In genomic region chr20:37278966-37279590, GRCh38 we compare ENCODE assay signal across 19 cellular contexts. TPM values are rescaled to one million over a fixed set of nuclear protein-coding genes. Genes with fewer than 3 reads are reported as not detected.
DNase-seq lines count a peak whose midpoint lies in the region; ATAC-seq and TF ChIP-seq lines count a peak whose summit lies in the region.
"Had no signal": no experiment of that assay in that cellular context is flagged by ENCODE, and none has a peak within 500 bp of the region (broad histone marks: within the 10 kb centered on the region; RNA-seq: fewer than 3 reads in every experiment).

No MANE protein-coding gene starts in this region.

- H3K4me2 ChIP-seq in hepatocyte: no peak overlapping the region
- H3K4me2 ChIP-seq: BLaER1 treated with 17β-estradiol and CSF1 and Interleukin-3, amounts not matched to agents 10 nM and 100 nM; KMS-11 had no signal

- DNase-seq in activated effector memory CD4-positive, alpha-beta T cell treated with anti-CD3 and anti-CD28 coated beads, Interleukin-2, amount 50 U/mL, for 16 hours: peak; percentile 44
- DNase-seq in activated effector memory CD4-positive, alpha-beta T cell treated with Interleukin-2 at 50 U/mL for 16 hours: no peak
- DNase-seq in WTC11 (ENCODE audit: low spot score): no peak
- DNase-seq in hepatocyte (ENCODE audit: low spot score): peak; percentile 22
- DNase-seq in posterior vena cava (ENCODE audit: low spot score): peak; percentile 34
- no peak for DNase-seq in HPDE6-E6E7 (ENCODE audit: extremely low spot score)
- DNase-seq in NCI-H1092 treated with DMSO at 0.1 percent for 48 hours (lab: John Stamatoyannopoulos, UW): no peak
- no peak for DNase-seq in retina
- DNase-seq: DMS153, MG63, NCI-H1930, NCI-H2171, NCI-H446 treated with DMSO at 0.1 percent for 48 hours, SHP77 treated with DMSO at 0.1 percent for 48 hours had no signal

- peak; percentile 29; the same call in 1 of the 2 replicates for ATAC-seq in WTC11
- ATAC-seq: HCT116 had no signal

- H3K9me2 ChIP-seq in hepatocyte (replicated peaks; ENCODE audit: insufficient read depth): no peaks in the 10 kb centered on the region

- no peak overlapping the region for H3K4me3 Mint-ChIP-seq in WTC11

- no peaks in the 10 kb centered on the region for H3K9me3 Mint-ChIP-seq in WTC11

- H4K20me1 ChIP-seq in hepatocyte (ENCODE audit: insufficient read depth, poor library complexity, severe bottlenecking): no peaks in the 10 kb centered on the region
- H4K20me1 ChIP-seq: BLaER1 treated with 17β-estradiol and CSF1 and Interleukin-3, amounts not matched to agents 10 nM and 100 nM had no signal

- peaks cover 21% of the 10 kb centered on the region for H3K4me1 Mint-ChIP-seq in WTC11

- no peak overlapping the region for H3K4me3 ChIP-seq in hepatocyte
- H3K4me3 ChIP-seq: BLaER1 treated with 17β-estradiol and CSF1 and Interleukin-3, amounts not matched to agents 10 nM and 100 nM; MG63; Peyer's patch had no signal

- no peaks in the 10 kb centered on the region for H3K9me3 ChIP-seq in hepatocyte (ENCODE audit: low read depth)
- H3K9me3 ChIP-seq: BLaER1 treated with 17β-estradiol and CSF1 and Interleukin-3, amounts not matched to agents 10 nM and 100 nM; MG63; Peyer's patch had no signal

- H3K27me3 Mint-ChIP-seq in WTC11 (ENCODE audit: low read depth): no peaks in the 10 kb centered on the region; the same call in 1 of the 2 replicates

- no peaks in the 10 kb centered on the region for H3K36me3 Mint-ChIP-seq in WTC11

- no peaks in the 10 kb centered on the region for H3K36me3 ChIP-seq in hepatocyte (replicated peaks; ENCODE audit: insufficient read depth, low read depth)
- H3K36me3 ChIP-seq: BLaER1 treated with 17β-estradiol and CSF1 and Interleukin-3, amounts not matched to agents 10 nM and 100 nM; MG63; Peyer's patch had no signal

- POLR2A ChIA-PET in WTC11 (lab: Charles Lee): interaction anchor here (0.6 kb wide), 1 partner anchor 121 kb away, joined by 4 read pairs; no protein-coding TSS in a partner anchor

- 65% methylated on average over 12 of the region's 12 CpGs for WGBS in hepatocyte (ENCODE audit: low lambda C conversion rate, missing lambda C conversion rate)

- CTCF ChIA-PET in WTC11 (lab: Charles Lee): interaction anchor here (0.5 to 1.8 kb wide), 7 partner anchors 9 to 665 kb away, joined by 3 to 10 read pairs (median 4); no protein-coding TSS in a partner anchor

- H2AFZ ChIP-seq in hepatocyte: no peak overlapping the region

- no peak for TF ChIP-seq CTCF in WTC11 (IDR thresholded peaks at IDR 0.05)
- TF ChIP-seq CTCF in hepatocyte (IDR thresholded peaks at IDR 0.05; ENCODE audit: poor library complexity): no peak

- intact Hi-C loops in posterior vena cava (cut with DNase I): no loop called here

- no peak overlapping the region for H3K27ac ChIP-seq in hepatocyte
- H3K27ac ChIP-seq: 22Rv1; BLaER1 treated with 17β-estradiol and CSF1 and Interleukin-3, amounts not matched to agents 10 nM and 100 nM; KMS-11; Peyer's patch had no signal

- H3K27ac Mint-ChIP-seq in WTC11: no peak overlapping the region

- H3K4me1 ChIP-seq in hepatocyte (ENCODE audit: insufficient read depth): peaks cover 20% of the 10 kb centered on the region

- H3K27me3 ChIP-seq in hepatocyte: no peaks in the 10 kb centered on the region
- H3K27me3 ChIP-seq: BLaER1 treated with 17β-estradiol and CSF1 and Interleukin-3, amounts not matched to agents 10 nM and 100 nM; MG63; Peyer's patch had no signal

- no peaks in the 10 kb centered on the region for H3K79me2 ChIP-seq in hepatocyte

TF ChIP-seq in WTC11, 78 proteins besides CTCF, POLR2A, EP300 and RAD21 (continues in another document):
- TF ChIP-seq MLX (CRISPR knock-in tag; IDR thresholded peaks at IDR 0.05) (no peak), FOXP1 (CRISPR knock-in tag; IDR thresholded peaks at IDR 0.05; ENCODE audit: borderline replicate concordance) (no peak), CDX4 (CRISPR knock-in tag; IDR thresholded peaks at IDR 0.05; ENCODE audit: borderline replicate concordance) (no peak), IRF2 (CRISPR knock-in tag; IDR thresholded peaks at IDR 0.05; ENCODE audit: borderline replicate concordance, low read depth) (no peak), RELA (CRISPR knock-in tag; IDR thresholded peaks at IDR 0.05; ENCODE audit: borderline replicate concordance) (no peak), ZNF512 (CRISPR knock-in tag; IDR thresholded peaks at IDR 0.05; ENCODE audit: borderline replicate concordance) (no peak), ZNF532 (CRISPR knock-in tag; IDR thresholded peaks at IDR 0.05; ENCODE audit: borderline replicate concordance) (no peak), AR (CRISPR knock-in tag; IDR thresholded peaks at IDR 0.05) (no peak)

RNA-seq across cellular contexts. Expression of gene MANBAL, which starts 10.4 kb away (rescaled TPM):
- total RNA-seq in WTC11 (2021): 41.7 to 48.6 TPM (median 48.5 TPM) in 3 replicates
- 35.4 and 43.8 TPM in 2 replicates for total RNA-seq in hepatocyte
- 84.1 and 93.9 TPM in 2 replicates for polyA plus RNA-seq in hepatocyte
- total RNA-seq in posterior vena cava: 10 to 100 TPM; 51.9 to 54.2 TPM

RNA-seq across cellular contexts. Expression of gene GHRH, which starts 17.5 kb away (rescaled TPM):
- 0.74 TPM in 1 of 3 replicates, not detected in the others for total RNA-seq in WTC11 (2021)
- not detected in 2 replicates for total RNA-seq in hepatocyte
- polyA plus RNA-seq in hepatocyte: not detected in 2 replicates
- total RNA-seq in posterior vena cava: not detected
- total RNA-seq: Peyer's patch had no signal

Comparison
In these comparisons a context has a peak if more than half of its experiments do, and no peak if none do; other contexts are left out.
1. DNase-seq: peak in activated effector memory CD4-positive, alpha-beta T cell treated with anti-CD3 and anti-CD28 coated beads, Interleukin-2, amount 50 U/mL, for 16 hours (single experiment), hepatocyte (single experiment) and posterior vena cava (single experiment); none in activated effector memory CD4-positive, alpha-beta T cell treated with Interleukin-2 at 50 U/mL for 16 hours (single experiment), WTC11 (single experiment), HPDE6-E6E7 (single experiment), NCI-H1092 treated with DMSO at 0.1 percent for 48 hours (single experiment) and retina (single experiment).